1 cellular context compared by ENCODE assay signal in the genomic region with DNA sequence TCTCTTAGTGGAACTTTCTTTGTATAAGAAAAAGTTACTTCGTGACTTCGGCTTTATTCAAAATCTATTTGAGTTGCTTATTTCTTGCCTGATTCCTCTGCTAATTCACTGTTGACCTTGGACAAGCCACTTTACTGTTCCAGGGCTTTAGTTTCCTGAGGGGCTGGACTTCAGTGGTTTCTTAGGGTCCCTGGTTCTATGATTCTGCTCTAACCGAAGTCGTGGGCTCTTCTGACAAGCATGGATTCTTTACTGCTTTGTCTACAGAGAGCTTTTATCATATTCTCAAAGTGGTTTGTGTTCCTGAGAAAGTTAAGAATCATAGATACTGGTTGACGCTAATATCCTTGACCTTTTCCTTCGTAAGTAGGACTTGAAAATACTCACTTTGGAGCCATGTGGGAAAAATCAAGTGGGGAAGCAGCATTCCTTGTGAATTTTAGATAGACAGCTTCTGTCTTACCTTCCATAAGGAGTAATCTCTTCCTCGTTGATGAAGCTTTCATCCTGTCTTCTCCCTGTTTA.
TF ChIP-seq lines count a peak whose summit lies in the region.

No MANE protein-coding gene starts in this region.

TF ChIP-seq in SK-N-SH, 30 proteins besides CTCF, POLR2A, EP300 and RAD21 (continued from another document):
- TF ChIP-seq, protein P1, sequence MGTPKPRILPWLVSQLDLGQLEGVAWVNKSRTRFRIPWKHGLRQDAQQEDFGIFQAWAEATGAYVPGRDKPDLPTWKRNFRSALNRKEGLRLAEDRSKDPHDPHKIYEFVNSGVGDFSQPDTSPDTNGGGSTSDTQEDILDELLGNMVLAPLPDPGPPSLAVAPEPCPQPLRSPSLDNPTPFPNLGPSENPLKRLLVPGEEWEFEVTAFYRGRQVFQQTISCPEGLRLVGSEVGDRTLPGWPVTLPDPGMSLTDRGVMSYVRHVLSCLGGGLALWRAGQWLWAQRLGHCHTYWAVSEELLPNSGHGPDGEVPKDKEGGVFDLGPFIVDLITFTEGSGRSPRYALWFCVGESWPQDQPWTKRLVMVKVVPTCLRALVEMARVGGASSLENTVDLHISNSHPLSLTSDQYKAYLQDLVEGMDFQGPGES (IDR thresholded peaks at IDR 0.05; ENCODE audit: low read depth, low read length) = no peak
- TF ChIP-seq FOXJ3 (CRISPR knock-in tag; IDR thresholded peaks at IDR 0.05) (no peak), CHD2 (IDR thresholded peaks at IDR 0.05; ENCODE audit: low read length, partially characterized antibody) (no peak), RFX5 (IDR thresholded peaks at IDR 0.05; ENCODE audit: low read length) (no peak), RCOR1 (IDR thresholded peaks at IDR 0.05; ENCODE audit: low read length) (no peak), POLR2AphosphoS5 (IDR thresholded peaks at IDR 0.05; ENCODE audit: low read depth, low read length) (no peak)
- TF ChIP-seq, protein P2, sequence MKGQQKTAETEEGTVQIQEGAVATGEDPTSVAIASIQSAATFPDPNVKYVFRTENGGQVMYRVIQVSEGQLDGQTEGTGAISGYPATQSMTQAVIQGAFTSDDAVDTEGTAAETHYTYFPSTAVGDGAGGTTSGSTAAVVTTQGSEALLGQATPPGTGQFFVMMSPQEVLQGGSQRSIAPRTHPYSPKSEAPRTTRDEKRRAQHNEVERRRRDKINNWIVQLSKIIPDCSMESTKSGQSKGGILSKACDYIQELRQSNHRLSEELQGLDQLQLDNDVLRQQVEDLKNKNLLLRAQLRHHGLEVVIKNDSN (IDR thresholded peaks at IDR 0.05; ENCODE audit: borderline replicate concordance, low read depth) = no peak
